Comparison of ENCODE assay signal across 21 cellular contexts in genomic region chr4:92236907-92237306, GRCh38.
A peak's percentile ranks its signal among the peaks of the same experiment; 100 is the strongest.
DNase-seq lines count a peak whose midpoint lies in the region; ATAC-seq and TF ChIP-seq lines count a peak whose summit lies in the region.
"Had no signal": no experiment of that assay in that cellular context is flagged by ENCODE, and none has a peak within 500 bp of the region (broad histone marks: within the 10 kb centered on the region; RNA-seq: fewer than 3 reads in every experiment).

No MANE protein-coding gene starts in this region.

- no peak overlapping the region for H3K23ac ChIP-seq in mesenchymal stem cell (ENCODE audit: low read length in 2 of 2)

- H3K18ac ChIP-seq in mesenchymal stem cell (ENCODE audit: low read depth in 1 of 2, low read length in 2 of 2), result no peak overlapping the region

- intact Hi-C loops in mammary epithelial cell (cut with micrococcal nuclease), result loop anchor here (10.0 kb wide), 1 partner anchor 1182 kb away; no protein-coding TSS in a partner anchor

- peak; percentile 20 for DNase-seq in AG04450 (ENCODE audit: low read depth, low spot score)
- DNase-seq in NCI-H69 (lab: John Stamatoyannopoulos, UW), result peak; percentile 21
- DNase-seq in mammary epithelial cell, result peak; percentile 35
- peak; percentile 9 for DNase-seq in mesenchymal stem cell
- no peak for DNase-seq in GM20000 (ENCODE audit: low spot score)
- no peak for DNase-seq in GF-D8 (lab: John Stamatoyannopoulos, UW)
- DNase-seq: ACHN; activated CD4-positive, alpha-beta T cell treated with anti-CD3 and anti-CD28 coated beads, Interleukin-2, amount 10 ng/mL, durations not matched to agents 7 days and 5 days; activated effector memory CD4-positive, alpha-beta T cell treated with Interleukin-2 at 50 U/mL for 16 hours; effector memory CD8-positive, alpha-beta T cell; immature natural killer cell; NCI-H2107; NCI-H524; SHP77; T-cell had no signal

- H3K27me3 ChIP-seq in AG04450 (ENCODE audit: control insufficient read depth, insufficient read depth, low read length) (no peaks in the 10 kb centered on the region), mammary epithelial cell (ENCODE audit: insufficient read depth, low read length) (no peaks in the 10 kb centered on the region), mesenchymal stem cell (ENCODE audit: control insufficient read depth in 1 of 2, insufficient read depth in 1 of 2, low read length in 2 of 2) (no peaks in the 10 kb centered on the region)
- H3K27me3 ChIP-seq: neutrophil, vagina had no signal

- H3K27ac ChIP-seq in AG04450 (ENCODE audit: low read depth, low read length) (no peak overlapping the region), mammary epithelial cell (ENCODE audit: insufficient read depth, low read depth, low read length) (no peak overlapping the region), mesenchymal stem cell (ENCODE audit: low read length, poor library complexity, severe bottlenecking) (no peak overlapping the region)
- H3K27ac ChIP-seq: C4-2B, HL-60, neutrophil, vagina had no signal

- H2BK120ac ChIP-seq in mesenchymal stem cell (ENCODE audit: low read depth, low read length), result no peak overlapping the region

- 100% methylated on average over 1 of the region's 1 CpG for WGBS in mammary epithelial cell (ENCODE audit: low coverage, missing lambda C conversion rate)
- WGBS in mesenchymal stem cell, result no CpG with 5 or more reads among the region's 1 CpG

- H2BK12ac ChIP-seq in mesenchymal stem cell (ENCODE audit: low read length in 2 of 2), result no peak overlapping the region

- no peak overlapping the region for H2AK5ac ChIP-seq in mesenchymal stem cell (ENCODE audit: low read length, severe bottlenecking)

- no peak overlapping the region for H4K8ac ChIP-seq in mesenchymal stem cell (ENCODE audit: low read length)

- H3K4me2 ChIP-seq in mammary epithelial cell (ENCODE audit: insufficient read depth, low read depth, low read length), result no peak overlapping the region
- H3K4me2 ChIP-seq in mesenchymal stem cell (ENCODE audit: low read length, poor library complexity, severe bottlenecking), result no peak overlapping the region

- H3K79me1 ChIP-seq in mesenchymal stem cell (replicated peaks; ENCODE audit: low read length, poor library complexity, severe bottlenecking), result no peaks in the 10 kb centered on the region

- ATAC-seq in GM21390 (IDR thresholded peaks at IDR 0.05; ENCODE audit: unreplicated experiment) (no peak), GM19463 (IDR thresholded peaks at IDR 0.05; ENCODE audit: unreplicated experiment) (no peak)
- ATAC-seq: effector memory CD8-positive, alpha-beta T cell; T-cell had no signal

- H3K9me3 ChIP-seq in AG04450 (ENCODE audit: control insufficient read depth, insufficient read depth, low read length) (0 out of 2 replicates have a peak, but pooled peaks cover 3% of the 10 kb centered on the region), mammary epithelial cell (replicated peaks; ENCODE audit: insufficient read depth, low read length) (peaks cover 8% of the 10 kb centered on the region), mesenchymal stem cell (ENCODE audit: control insufficient read depth, low read length) (peaks cover 7% of the 10 kb centered on the region)
- H3K9me3 ChIP-seq: neutrophil, vagina had no signal

- no peak overlapping the region for H2BK15ac ChIP-seq in mesenchymal stem cell (ENCODE audit: low read depth, poor library complexity, severe bottlenecking)

- H2BK5ac ChIP-seq in mesenchymal stem cell (ENCODE audit: low read depth, low read length, poor library complexity, severe bottlenecking), result no peak overlapping the region

- H3K14ac ChIP-seq in mesenchymal stem cell (ENCODE audit: low read length in 2 of 2), result no peak overlapping the region

- H3K4ac ChIP-seq in mesenchymal stem cell (ENCODE audit: low read depth in 1 of 2, low read length in 2 of 2), result no peak overlapping the region

- H2AFZ ChIP-seq in mammary epithelial cell (ENCODE audit: low read depth, low read length) (no peak overlapping the region), mesenchymal stem cell (ENCODE audit: low read depth, low read length) (no peak overlapping the region)

- H3K36me3 ChIP-seq in mammary epithelial cell (ENCODE audit: insufficient read depth, low read length), result no peaks in the 10 kb centered on the region
- no peaks in the 10 kb centered on the region for H3K36me3 ChIP-seq in mesenchymal stem cell (ENCODE audit: control insufficient read depth in 1 of 2, insufficient read depth in 2 of 2, low read depth in 1 of 2, low read length in 2 of 2)
- H3K36me3 ChIP-seq: neutrophil, vagina had no signal

- dilution Hi-C loops in mammary epithelial cell (cut with HindIII; ENCODE audit: low sequenced_read_pairs), result no loop called here

- no peaks in the 10 kb centered on the region for H3K79me2 ChIP-seq in mammary epithelial cell (ENCODE audit: insufficient read depth, low read length)

- in situ Hi-C loops in mammary epithelial cell (cut with MboI; ENCODE audit: low sequenced_read_pairs in 2 of 2), result no loop called here

- POLR2A ChIA-PET in AG04450 (lab: Yijun Ruan, JAX), result no interaction called here

- no TSS peak for BruUV-seq in mammary epithelial cell (replicated peaks; lab: Mats Ljungman, UMichigan)

- H3K4me3 ChIP-seq in AG04450 (ENCODE audit: low read depth, low read length) (no peak overlapping the region), mammary epithelial cell (replicated peaks in 1 of 3; ENCODE audit: insufficient read depth in 1 of 3, low read depth in 2 of 3, low read length in 3 of 3) (no peak overlapping the region), mesenchymal stem cell (ENCODE audit: insufficient read depth in 1 of 2, low read depth in 1 of 2, low read length in 2 of 2) (no peak overlapping the region)
- H3K4me3 ChIP-seq: vagina had no signal

- H3K9ac ChIP-seq in mammary epithelial cell (ENCODE audit: insufficient read depth, low read length) (no peak overlapping the region), mesenchymal stem cell (ENCODE audit: low read length) (no peak overlapping the region)

- no peaks in the 10 kb centered on the region for H4K20me1 ChIP-seq in mammary epithelial cell (ENCODE audit: insufficient read depth, low read length)

- H4K91ac ChIP-seq in mesenchymal stem cell (ENCODE audit: low read length), result no peak overlapping the region

- peaks cover 30% of the 10 kb centered on the region for H3K4me1 ChIP-seq in mammary epithelial cell (ENCODE audit: insufficient read depth, low read length)
- no peaks in the 10 kb centered on the region for H3K4me1 ChIP-seq in mesenchymal stem cell (ENCODE audit: control insufficient read depth, insufficient read depth, low read depth, low read length)
- H3K4me1 ChIP-seq: vagina had no signal

- no peak for TF ChIP-seq CTCF in AG04450 (IDR thresholded peaks at IDR 0.05; ENCODE audit: low read depth, low read length)
- no peak for TF ChIP-seq CTCF in mammary epithelial cell (conservative IDR thresholded peaks at IDR 0.05 in 1 of 2, IDR thresholded peaks at IDR 0.05 in 1 of 2; ENCODE audit: extremely low read depth in 1 of 2, insufficient read depth in 1 of 2, low read depth in 1 of 2, low read length in 2 of 2)
- no peak for TF ChIP-seq CTCF in GM20000 (IDR thresholded peaks at IDR 0.05; ENCODE audit: extremely low read depth, missing control alignments)

- CTCF ChIA-PET in AG04450 (lab: Charles Lee), result interaction anchor here (0.7 kb wide), 1 partner anchor 869 kb away, joined by 7 read pairs; no protein-coding TSS in a partner anchor
- CTCF ChIA-PET in mammary epithelial cell (lab: Charles Lee; ENCODE audit: low non-redundant PET), result no interaction called here

Comparison
In these comparisons a context has a peak if more than half of its experiments do, and no peak if none do; other contexts are left out.
1. DNase-seq: peak in AG04450 (single experiment), NCI-H69 (single experiment), mammary epithelial cell (single experiment) and mesenchymal stem cell (single experiment); none in GM20000 (single experiment) and GF-D8 (single experiment).